In the genomic region with DNA sequence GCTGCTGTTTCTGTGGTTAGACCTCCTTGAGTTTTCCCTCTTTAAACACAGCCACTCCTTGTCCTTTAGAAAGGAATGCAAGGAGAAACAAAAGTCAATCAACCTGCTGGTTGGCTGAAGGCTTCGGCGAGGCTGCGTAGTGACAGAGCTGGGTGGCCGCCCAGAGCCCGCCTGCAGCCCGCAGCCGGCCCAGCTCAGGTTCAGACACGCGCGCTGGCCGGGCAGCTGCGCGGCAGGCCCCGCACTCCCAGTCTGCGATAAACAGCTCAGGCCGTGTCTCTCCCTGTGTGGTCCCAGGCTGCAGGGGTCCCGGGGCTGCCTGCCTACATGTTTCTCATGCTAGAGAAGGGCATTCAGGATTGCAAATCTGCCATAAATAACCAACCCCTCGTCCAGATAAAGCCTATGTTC, we compare ENCODE assay signal across 11 cellular contexts.
DNase-seq lines count a peak whose midpoint lies in the region; ATAC-seq, FAIRE-seq and TF ChIP-seq lines count a peak whose summit lies in the region.
"Had no signal": no experiment of that assay in that cellular context is flagged by ENCODE, and none has a peak within 500 bp of the region (broad histone marks: within the 10 kb centered on the region; RNA-seq: fewer than 3 reads in every experiment).

No MANE protein-coding gene starts in this region.

- H2AFZ ChIP-seq in keratinocyte (ENCODE audit: control insufficient read depth, low read length): no peak overlapping the region

- peak overlapping the region; percentile 68 for H3K4me2 ChIP-seq in keratinocyte (ENCODE audit: control insufficient read depth, extremely low read depth, insufficient read depth, low read depth, low read length)

- TF ChIP-seq CTCF in body of pancreas (IDR thresholded peaks at IDR 0.05) (no peak), keratinocyte (optimal IDR thresholded peaks at IDR 0.05 in 1 of 3, IDR thresholded peaks at IDR 0.05 in 1 of 3, conservative IDR thresholded peaks at IDR 0.05 in 1 of 3; ENCODE audit: extremely low read depth in 1 of 3, insufficient read depth in 2 of 3, low read length in 3 of 3) (no peak)

- peak; percentile 58 for ATAC-seq in body of pancreas
- ATAC-seq: naive thymus-derived CD8-positive, alpha-beta T cell had no signal

- H3K79me2 ChIP-seq in keratinocyte (ENCODE audit: control insufficient read depth, insufficient read depth, low read length): no peaks in the 10 kb centered on the region

- dilution Hi-C loops in keratinocyte (cut with MboI; ENCODE audit: extremely low pct_ligation_motif_present, low sequenced_read_pairs): no loop called here

- no peaks in the 10 kb centered on the region for H3K9me1 ChIP-seq in keratinocyte (ENCODE audit: control insufficient read depth, extremely low read depth, insufficient read depth, low read length)

- DNase-seq in HPDE6-E6E7 (ENCODE audit: extremely low spot score) (peak; percentile 17), body of pancreas (peak in 3 of 4 donors; percentile 17 to 50 (median 24)), keratinocyte (ENCODE audit: low read depth, low spot score) (no peak), renal cortical epithelial cell (ENCODE audit: low read depth) (peak; percentile 64), KBM-7 (no peak), NCI-H2196 treated with DMSO at 0.1 percent for 48 hours (lab: John Stamatoyannopoulos, UW; ENCODE audit: unreplicated experiment) (no peak), HUDEP-2 (lab: John Stamatoyannopoulos, UW; ENCODE audit: unreplicated experiment in 76 of 76) (no peak), medulla oblongata (ENCODE audit: extremely low spot score) (no peak)
- DNase-seq: activated CD4-positive, CD25-positive, alpha-beta regulatory T cell; activated naive CD4-positive, alpha-beta T cell treated with Interleukin-2 at 50 U/mL for 16 hours; naive thymus-derived CD8-positive, alpha-beta T cell had no signal

- H3K4me3 ChIP-seq in body of pancreas (no peak overlapping the region), keratinocyte (ENCODE audit: control insufficient read depth in 2 of 3, extremely low read depth in 1 of 3, insufficient read depth in 2 of 3, low read depth in 1 of 3, low read length in 3 of 3) (no peak overlapping the region)

- H3K36me3 ChIP-seq in body of pancreas (replicated peaks in 1 of 2; ENCODE audit: insufficient read depth in 1 of 2, low read depth in 2 of 2) (no peaks in the 10 kb centered on the region), keratinocyte (ENCODE audit: control insufficient read depth in 2 of 2, extremely low read depth in 1 of 2, insufficient read depth in 2 of 2, low read length in 2 of 2) (no peaks in the 10 kb centered on the region)

- H3K9me3 ChIP-seq in body of pancreas (peaks cover 0 to 10% (median 0%) of the 10 kb centered on the region in 3 donors), keratinocyte (ENCODE audit: control insufficient read depth, low read depth, low read length) (peaks cover 2% of the 10 kb centered on the region)

- intact Hi-C loops in body of pancreas (cut with DNase I): no loop called here

- no peaks in the 10 kb centered on the region for H4K20me1 ChIP-seq in keratinocyte (ENCODE audit: control insufficient read depth, extremely low read depth, insufficient read depth, low read length)

- H3K4me1 ChIP-seq in body of pancreas (no peaks in the 10 kb centered on the region), keratinocyte (ENCODE audit: control insufficient read depth, extremely low read depth, insufficient read depth, low read length) (peaks cover 12% of the 10 kb centered on the region)

- no peak overlapping the region for H3K9ac ChIP-seq in keratinocyte (ENCODE audit: control insufficient read depth, extremely low read depth, insufficient read depth, low read length)

- no peaks in the 10 kb centered on the region for H3K27me3 ChIP-seq in body of pancreas
- H3K27me3 ChIP-seq in keratinocyte (ENCODE audit: control insufficient read depth, extremely low read depth, insufficient read depth, low read length): peaks cover 35% of the 10 kb centered on the region

- no peak for FAIRE-seq in keratinocyte (lab: Jason Lieb, UNC)

- in situ Hi-C loops in KBM-7 (cut with MboI; ENCODE audit: low pct_unique_long_range_greater_than_20kb, low sequenced_read_pairs): no loop called here

- no peak for TF ChIP-seq POLR2A in body of pancreas (IDR thresholded peaks at IDR 0.05)

- WGBS in body of pancreas, 2 donors: 18 to 27% methylated on average over 8 to 18 of the region's 18 CpGs

- H3K27ac ChIP-seq in body of pancreas (no peak overlapping the region), keratinocyte (ENCODE audit: control insufficient read depth, insufficient read depth, low read length) (no peak overlapping the region)

Comparison
In these comparisons a context has a peak if more than half of its experiments do, and no peak if none do; other contexts are left out.
1. DNase-seq: peak in HPDE6-E6E7 (single experiment), body of pancreas (3 of 4) and renal cortical epithelial cell (single experiment); none in keratinocyte (single experiment), KBM-7 (single experiment), NCI-H2196 treated with DMSO at 0.1 percent for 48 hours (single experiment), HUDEP-2 (0 of 76) and medulla oblongata (single experiment).